10 cellular contexts compared by ENCODE assay signal in the genomic region with DNA sequence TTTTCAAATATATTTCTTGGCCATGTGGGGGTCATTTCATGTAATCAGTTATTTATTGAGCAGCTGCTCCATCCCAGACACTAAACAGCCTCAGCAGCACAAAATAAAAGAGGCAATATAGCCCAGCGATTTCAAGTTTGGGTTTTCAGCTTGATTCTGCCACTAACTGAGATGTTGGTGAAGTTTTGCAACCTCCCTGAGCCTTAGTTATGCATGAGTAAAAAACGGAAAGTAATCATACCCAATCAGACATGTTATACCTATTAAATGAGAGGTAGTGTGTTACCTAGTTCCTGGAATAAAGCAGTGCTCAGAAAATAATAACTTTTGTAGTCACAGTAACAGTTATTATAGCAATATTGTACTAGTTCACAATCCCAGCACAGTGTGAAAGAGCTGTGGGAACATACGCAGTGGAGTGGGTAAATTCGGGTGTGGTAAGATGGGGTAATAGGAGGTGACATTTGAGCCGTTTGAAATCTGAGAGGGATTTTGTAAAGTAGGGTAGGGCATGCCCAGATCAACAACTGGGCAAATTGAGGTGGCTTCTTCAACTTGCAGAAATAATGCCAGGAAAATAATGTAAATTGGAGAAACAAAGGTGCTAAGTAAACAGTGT. TPM values are rescaled to one million over a fixed set of nuclear protein-coding genes. Genes with fewer than 3 reads are reported as not detected.
DNase-seq lines count a peak whose midpoint lies in the region; ATAC-seq, FAIRE-seq and TF ChIP-seq lines count a peak whose summit lies in the region.
"Had no signal": no experiment of that assay in that cellular context is flagged by ENCODE, and none has a peak within 500 bp of the region (broad histone marks: within the 10 kb centered on the region; RNA-seq: fewer than 3 reads in every experiment).

No MANE protein-coding gene starts in this region.

- H4K20me1 ChIP-seq in KMS-11 (ENCODE audit: insufficient read depth) (no peaks in the 10 kb centered on the region), K562 (replicated peaks; ENCODE audit: control insufficient read depth, insufficient read depth, low read length) (no peaks in the 10 kb centered on the region)

- H3K9ac ChIP-seq in KMS-11 (no peak overlapping the region), K562 (ENCODE audit: insufficient read depth in 1 of 2, low read depth in 2 of 2, low read length in 2 of 2) (peak overlapping the region in 1 of 2 experiments; percentile 83; a peak in 3 of 4 replicates)

- H3K4me3 Mint-ChIP-seq in CD4-positive, alpha-beta memory T cell, result peak overlapping the region; percentile 92 to 98 (median 96)
- peak overlapping the region; percentile 88 to 98 (median 96) for H3K4me3 Mint-ChIP-seq in naive B cell

- no peaks in the 10 kb centered on the region for H3K9me3 ChIP-seq in CD4-positive, alpha-beta memory T cell (ENCODE audit: control insufficient read depth in 1 of 2, low read length in 2 of 2)
- H3K9me3 ChIP-seq in K562 (replicated peaks; ENCODE audit: control insufficient read depth, insufficient read depth, low read depth, low read length), result no peaks in the 10 kb centered on the region

- TSS peak; percentile 54 for BruUV-seq in K562 (replicated peaks; lab: Mats Ljungman, UMichigan)

- peaks cover 17 to 54% of the 10 kb centered on the region in 2 donors for H3K36me3 Mint-ChIP-seq in CD4-positive, alpha-beta memory T cell
- H3K36me3 Mint-ChIP-seq in naive B cell, result peaks cover 1 to 8% of the 10 kb centered on the region in 2 donors

- no peak for FAIRE-seq in K562 (lab: Jason Lieb, UNC)

- peaks cover 25 to 56% (median 36%) of the 10 kb centered on the region in 4 donors for H3K4me1 Mint-ChIP-seq in CD4-positive, alpha-beta memory T cell
- peaks cover 30 to 38% (median 37%) of the 10 kb centered on the region in 3 donors for H3K4me1 Mint-ChIP-seq in naive B cell

- POLR2A ChIA-PET in CD4-positive, alpha-beta memory T cell (lab: Charles Lee; ENCODE audit: partially characterized antibody), result interaction anchor here (2.1 to 2.7 kb wide), 2 partner anchors 10 to 123 kb away, joined by 13 to 27 read pairs; partner anchors contain the start of gene RNF114
- POLR2A ChIA-PET in K562 (lab: Yijun Ruan, JAX), result interaction anchor here (0.6 to 3.7 kb wide), 3 partner anchors 11 to 24 kb away, joined by 3 to 13 read pairs (median 7); no protein-coding TSS in a partner anchor

- H3K79me2 ChIP-seq in KMS-11 (ENCODE audit: insufficient read depth, low read depth), result peaks cover 7% of the 10 kb centered on the region; the same call in 1 of the 2 replicates
- H3K79me2 ChIP-seq in K562 (ENCODE audit: control insufficient read depth, insufficient read depth, low read length), result peaks cover 18% of the 10 kb centered on the region

- peak overlapping the region; percentile 84 to 99 (median 99) for H3K27ac Mint-ChIP-seq in CD4-positive, alpha-beta memory T cell
- H3K27ac Mint-ChIP-seq in naive B cell, result peak overlapping the region in 5 of 6 donors; percentile 96 to 99 (median 97)

- H2AFZ ChIP-seq in KMS-11 (ENCODE audit: low read depth) (no peak overlapping the region), K562 (ENCODE audit: low read depth, low read length) (no peak overlapping the region)

- H3K27me3 Mint-ChIP-seq in CD4-positive, alpha-beta memory T cell, result no peaks in the 10 kb centered on the region
- H3K27me3 Mint-ChIP-seq in naive B cell, result no peaks in the 10 kb centered on the region

- intact Hi-C loops in CD4-positive, alpha-beta memory T cell (cut with micrococcal nuclease), result no loop called here
- intact Hi-C loops in K562 (cut with micrococcal nuclease), result loop anchor here (5.0 to 10.0 kb wide), 3 partner anchors 47 to 202 kb away; partner anchors contain the start of gene B4GALT5

- H3K4me3 ChIP-seq in CD4-positive, alpha-beta memory T cell (ENCODE audit: low read length in 2 of 2), result no peak overlapping the region
- peak overlapping the region; percentile 64 for H3K4me3 ChIP-seq in KMS-11 (IDR thresholded peaks at IDR 0.05; ENCODE audit: insufficient read depth, low read depth, low read length)
- peak overlapping the region; percentile 65 for H3K4me3 ChIP-seq in K562

- H3K36me3 ChIP-seq in CD4-positive, alpha-beta memory T cell (ENCODE audit: insufficient read depth, low read length), result peaks cover 3% of the 10 kb centered on the region
- peaks cover 3% of the 10 kb centered on the region; the same call in 1 of the 2 replicates for H3K36me3 ChIP-seq in KMS-11 (ENCODE audit: insufficient read depth)
- H3K36me3 ChIP-seq in K562 (ENCODE audit: control insufficient read depth, insufficient read depth, low read length), result peaks cover 38% of the 10 kb centered on the region

- ATAC-seq in K562 (no peak), naive B cell (ENCODE audit: low read depth in 2 of 2) (no peak), HG03520 (IDR thresholded peaks at IDR 0.05; ENCODE audit: unreplicated experiment) (no peak), HG03095 (IDR thresholded peaks at IDR 0.05; ENCODE audit: unreplicated experiment) (no peak)

- no peaks in the 10 kb centered on the region for H3K27me3 ChIP-seq in CD4-positive, alpha-beta memory T cell (ENCODE audit: insufficient read depth, low read length)
- H3K27me3 ChIP-seq in KMS-11 (ENCODE audit: insufficient read depth, low read depth) (no peaks in the 10 kb centered on the region), K562 (ENCODE audit: control insufficient read depth in 2 of 2, insufficient read depth in 2 of 2, low read length in 2 of 2) (no peaks in the 10 kb centered on the region)

- peak overlapping the region; percentile 93 for H3K27ac ChIP-seq in CD4-positive, alpha-beta memory T cell (ENCODE audit: low read depth, low read length)
- H3K27ac ChIP-seq in KMS-11, result no peak overlapping the region
- 0 out of 3 replicates have a peak overlapping the region, but pooled peaks have one; percentile 91 for H3K27ac ChIP-seq in K562 (ENCODE audit: extremely low read depth, low read depth, low read length)

- no peaks in the 10 kb centered on the region for H3K9me3 Mint-ChIP-seq in CD4-positive, alpha-beta memory T cell
- no peaks in the 10 kb centered on the region for H3K9me3 Mint-ChIP-seq in naive B cell

- H3K9me1 ChIP-seq in K562 (ENCODE audit: control insufficient read depth, insufficient read depth, low read length), result no peaks in the 10 kb centered on the region

- TF ChIP-seq CTCF in KMS-11 (conservative IDR thresholded peaks at IDR 0.05; ENCODE audit: low read depth, low read length), result no peak
- no peak for TF ChIP-seq CTCF in K562 (IDR thresholded peaks at IDR 0.05 in 2 of 3, conservative IDR thresholded peaks at IDR 0.05 in 1 of 3; ENCODE audit: insufficient read depth in 2 of 3, low read depth in 1 of 3, low read length in 3 of 3)

- peak overlapping the region; percentile 79; the same call in 1 of the 2 replicates for H3K4me2 ChIP-seq in KMS-11
- H3K4me2 ChIP-seq in K562 (ENCODE audit: insufficient read depth, low read length), result peak overlapping the region; percentile 89

- no peak for DNase-seq in CD4-positive, alpha-beta memory T cell
- DNase-seq in K562 (ENCODE audit: extremely low read depth in 1 of 4, low spot score in 3 of 4) (no peak), naive B cell (no peak), NCI-H2227 (lab: John Stamatoyannopoulos, UW; ENCODE audit: unreplicated experiment) (no peak), G401 (ENCODE audit: low spot score) (no peak)
- DNase-seq: activated CD4-positive, alpha-beta T cell treated with anti-CD3 and anti-CD28 coated beads for 48 hours; hypothalamus had no signal

- CTCF ChIA-PET in CD4-positive, alpha-beta memory T cell (lab: Charles Lee; ENCODE audit: partially characterized antibody), result interaction anchor here (1.0 to 1.8 kb wide), 3 partner anchors 8 to 206 kb away, joined by 4 to 5 read pairs (median 4); no protein-coding TSS in a partner anchor
- CTCF ChIA-PET in K562 (lab: Yijun Ruan, JAX; ENCODE audit: low intra/inter-chr PET ratio), result no interaction called here

- no peak for TF ChIP-seq RAD21 in K562 (CRISPR knock-in tag; conservative IDR thresholded peaks at IDR 0.05 in 1 of 2, IDR thresholded peaks at IDR 0.05 in 1 of 2)

- TF ChIP-seq EP300 in K562 (IDR thresholded peaks at IDR 0.05; ENCODE audit: low read length), result no peak

- 39% methylated on average over 5 of the region's 5 CpGs for WGBS in K562 (ENCODE audit: insufficient coverage, low coverage, missing lambda C conversion rate)

- in situ Hi-C loops in K562 (cut with MboI) (no loop called here), G401 (cut with HindIII; ENCODE audit: low sequenced_read_pairs) (no loop called here)

- TF ChIP-seq POLR2A in K562 (conservative IDR thresholded peaks at IDR 0.05), result no peak

- H3K4me1 ChIP-seq in CD4-positive, alpha-beta memory T cell (ENCODE audit: insufficient read depth, low read length), result peaks cover 26% of the 10 kb centered on the region
- H3K4me1 ChIP-seq in KMS-11 (ENCODE audit: low read depth, poor library complexity, severe bottlenecking) (peaks cover 33% of the 10 kb centered on the region), K562 (replicated peaks in 1 of 2; ENCODE audit: control insufficient read depth in 2 of 2, insufficient read depth in 2 of 2, low read length in 2 of 2) (peaks cover 13 to 23% of the 10 kb centered on the region in 2 experiments; a peak in 4 of 5 replicates)

RNA-seq across cellular contexts. Expression of gene SLC9A8, which starts 1.5 kb away (rescaled TPM):
- total RNA-seq in CD4-positive, alpha-beta memory T cell, result 10 to 100 TPM; 24.4 to 25.6 TPM
- 1 to 10 TPM; 3.4 to 9.5 TPM for polyA plus RNA-seq in CD4-positive, alpha-beta memory T cell
- 30.2 and 34.7 TPM in 2 replicates for total RNA-seq in K562 (2011; cell fraction: chromatin; rRNA removed; ENCODE audit: low replicate concordance)
- total RNA-seq in K562 (2011; cell fraction: nucleolus; rRNA removed), result 26.8 and 36.1 TPM in 2 replicates
- total RNA-seq in K562 (2011; cell fraction: nucleoplasm; rRNA removed), result 19.1 and 25.0 TPM in 2 replicates
- total RNA-seq in K562 (2014; rRNA removed), result 5.0 and 11.7 TPM in 2 replicates
- total RNA-seq in K562 (2014; rRNA removed; fragmentation: Illumina TruSeq; extraction: Trizol), result 4.9 and 5.9 TPM in 2 replicates
- 4.9 and 9.7 TPM in 2 replicates for total RNA-seq in K562 (2015; rRNA removed; fragmentation: Illumina TruSeq; extraction: Trizol)
- 8.0 and 8.8 TPM in 2 replicates for total RNA-seq in K562 (2021)
- polyA plus RNA-seq in K562 (2011; rRNA removed), result 2.9 and 4.4 TPM in 2 replicates
- polyA plus RNA-seq in K562 (2011; cell fraction: cytosol; rRNA removed), result 2.6 TPM in 2 replicates
- polyA plus RNA-seq in K562 (2011; cell fraction: nucleus; rRNA removed), result 16.6 and 24.2 TPM in 2 replicates
- polyA plus RNA-seq in K562 (2012), result 5.3 and 9.7 TPM in 2 replicates
- 5.7 and 6.3 TPM in 2 replicates for polyA plus RNA-seq in K562 (2014; fragmentation: Illumina TruSeq; extraction: Trizol)
- under 1 TPM; 0.56 to 0.76 TPM for polyA plus RNA-seq in K562 (2014; fragmentation: Nextera tagmentation; extraction: Ambion mirVana)
- polyA plus RNA-seq in K562 (2014; rRNA removed), result 4.7 and 5.4 TPM in 2 replicates
- polyA minus RNA-seq in K562 (2011; rRNA and poly(A)+ RNA removed), result 16.2 and 17.9 TPM in 2 replicates
- polyA minus RNA-seq in K562 (2011; cell fraction: cytosol; rRNA and poly(A)+ RNA removed), result 1.8 and 3.2 TPM in 2 replicates
- polyA minus RNA-seq in K562 (2011; cell fraction: nucleus; rRNA and poly(A)+ RNA removed), result 17.5 and 25.3 TPM in 2 replicates
- 10 to 100 TPM in 3 of 6 donors, 1 to 10 TPM in 3; 6.4 to 14.2 (median 10.7) TPM for polyA plus RNA-seq in naive B cell (ENCODE audit: low read depth in 6 of 6)
- total RNA-seq in G401 (2014; rRNA removed; shearing (Covaris generic)), result 3.4 and 3.6 TPM in 2 replicates

Comparison
In these comparisons a context has a peak if more than half of its experiments do, and no peak if none do; other contexts are left out.
1. H3K4me3 ChIP-seq: peak in KMS-11 (single experiment) and K562 (single experiment); none in CD4-positive, alpha-beta memory T cell (0 of 2).